25 cellular contexts compared by ENCODE assay signal in genomic region chr6:70134542-70134941, GRCh38.
"Had no signal": no experiment of that assay in that cellular context is flagged by ENCODE, and none has a peak within 500 bp of the region (broad histone marks: within the 10 kb centered on the region; RNA-seq: fewer than 3 reads in every experiment).

No MANE protein-coding gene starts in this region.

- ATAC-seq: effector memory CD8-positive, alpha-beta T cell; foreskin keratinocyte; gastroesophageal sphincter; heart left ventricle; left cardiac atrium; left lung; left ventricle myocardium superior; naive thymus-derived CD4-positive, alpha-beta T cell had no signal

- H3K4me1 ChIP-seq: colonic mucosa, esophagus muscularis mucosa, foreskin keratinocyte, gastroesophageal sphincter, heart left ventricle, left lung had no signal

- H3K9me3 ChIP-seq: colonic mucosa, esophagus muscularis mucosa, gastroesophageal sphincter, heart left ventricle, left lung had no signal

- H3K4me1 Mint-ChIP-seq: immature natural killer cell; memory B cell; naive thymus-derived CD4-positive, alpha-beta T cell had no signal

- H3K36me3 ChIP-seq: colonic mucosa, esophagus muscularis mucosa, gastroesophageal sphincter, heart left ventricle, left lung had no signal

- H3K4me3 ChIP-seq: colonic mucosa, esophagus muscularis mucosa, gastroesophageal sphincter, heart left ventricle, hepatocyte, left lung, lung had no signal

- DNase-seq: colonic mucosa; cortex of kidney; effector CD8-positive, alpha-beta T cell; effector memory CD8-positive, alpha-beta T cell; endodermal cell; foreskin keratinocyte; heart left ventricle; hypothalamus; immature natural killer cell; left cardiac atrium; left lung; left ventricle myocardium superior; mammary epithelial cell; midbrain; naive thymus-derived CD4-positive, alpha-beta T cell had no signal

- H3K4me3 Mint-ChIP-seq: dendritic cell treated with granulocyte-macrophage colony-stimulating factor and Interleukin-4, amounts not matched to agents 40 ng/mL and 50 ng/mL, for 4 days; effector memory CD8-positive, alpha-beta T cell; endodermal cell; immature natural killer cell; memory B cell; naive thymus-derived CD4-positive, alpha-beta T cell had no signal

- H3K27me3 Mint-ChIP-seq: dendritic cell treated with granulocyte-macrophage colony-stimulating factor and Interleukin-4, amounts not matched to agents 40 ng/mL and 50 ng/mL, for 4 days; effector memory CD8-positive, alpha-beta T cell; memory B cell had no signal

- H3K9me3 Mint-ChIP-seq: dendritic cell treated with granulocyte-macrophage colony-stimulating factor and Interleukin-4, amounts not matched to agents 40 ng/mL and 50 ng/mL, for 4 days; effector memory CD8-positive, alpha-beta T cell; memory B cell; naive thymus-derived CD4-positive, alpha-beta T cell had no signal

- FAIRE-seq: endometrium, endothelial cell of umbilical vein, frontal cortex, keratinocyte had no signal

- H3K27ac Mint-ChIP-seq: dendritic cell treated with granulocyte-macrophage colony-stimulating factor and Interleukin-4, amounts not matched to agents 40 ng/mL and 50 ng/mL, for 4 days; effector memory CD8-positive, alpha-beta T cell; endodermal cell; immature natural killer cell; memory B cell; naive thymus-derived CD4-positive, alpha-beta T cell had no signal

- H3K27ac ChIP-seq: colonic mucosa, esophagus muscularis mucosa, foreskin keratinocyte, gastroesophageal sphincter, heart left ventricle, hepatocyte, left lung had no signal

- H3K36me3 Mint-ChIP-seq: immature natural killer cell; naive thymus-derived CD4-positive, alpha-beta T cell had no signal

- H3K27me3 ChIP-seq: colonic mucosa, esophagus muscularis mucosa, foreskin keratinocyte, gastroesophageal sphincter, heart left ventricle, hepatocyte, left lung had no signal
